1 cellular context compared by ENCODE assay signal in the genomic region with DNA sequence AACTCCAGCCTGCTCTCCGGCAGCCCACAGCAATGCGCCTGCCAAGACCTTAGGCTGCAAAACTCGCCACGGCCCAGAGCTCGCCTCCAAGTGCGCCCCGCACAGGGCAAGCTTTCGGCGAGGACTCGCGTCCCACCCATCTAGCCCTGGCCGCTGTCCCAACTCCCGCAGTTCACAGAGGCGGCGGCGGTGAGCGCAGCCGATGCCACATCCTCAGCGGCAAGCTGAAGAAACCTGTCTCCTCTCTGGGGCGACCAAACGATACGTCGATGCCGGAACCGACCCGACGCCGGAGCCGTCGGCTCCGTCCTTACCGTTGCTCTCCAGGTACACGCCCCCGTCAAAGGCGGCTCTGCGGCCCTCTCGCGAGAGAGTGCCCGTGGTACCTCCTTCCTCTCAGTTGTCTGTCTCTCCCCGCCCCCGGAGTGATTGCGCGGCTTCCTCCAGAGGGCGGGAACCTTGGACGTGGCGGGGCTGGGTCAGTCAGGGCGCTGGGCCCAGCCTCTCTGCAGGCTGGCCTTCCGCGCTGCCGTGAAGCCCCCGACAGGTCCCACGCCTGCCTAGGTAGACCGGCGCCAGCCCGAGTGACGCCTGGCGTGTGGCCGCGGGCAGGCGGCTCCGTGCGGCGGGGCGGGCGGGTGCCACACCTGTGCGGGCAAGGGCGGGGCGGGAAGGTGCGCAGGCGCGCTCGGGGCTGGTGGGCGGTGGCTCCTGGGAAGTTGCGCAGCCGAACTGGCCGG.
TF ChIP-seq lines count a peak whose summit lies in the region.

No MANE protein-coding gene starts in this region.

TF ChIP-seq in HepG2, 621 proteins besides CTCF, POLR2A, EP300 and RAD21 (continued from another document and continues in another):
- TF ChIP-seq, protein P1, sequence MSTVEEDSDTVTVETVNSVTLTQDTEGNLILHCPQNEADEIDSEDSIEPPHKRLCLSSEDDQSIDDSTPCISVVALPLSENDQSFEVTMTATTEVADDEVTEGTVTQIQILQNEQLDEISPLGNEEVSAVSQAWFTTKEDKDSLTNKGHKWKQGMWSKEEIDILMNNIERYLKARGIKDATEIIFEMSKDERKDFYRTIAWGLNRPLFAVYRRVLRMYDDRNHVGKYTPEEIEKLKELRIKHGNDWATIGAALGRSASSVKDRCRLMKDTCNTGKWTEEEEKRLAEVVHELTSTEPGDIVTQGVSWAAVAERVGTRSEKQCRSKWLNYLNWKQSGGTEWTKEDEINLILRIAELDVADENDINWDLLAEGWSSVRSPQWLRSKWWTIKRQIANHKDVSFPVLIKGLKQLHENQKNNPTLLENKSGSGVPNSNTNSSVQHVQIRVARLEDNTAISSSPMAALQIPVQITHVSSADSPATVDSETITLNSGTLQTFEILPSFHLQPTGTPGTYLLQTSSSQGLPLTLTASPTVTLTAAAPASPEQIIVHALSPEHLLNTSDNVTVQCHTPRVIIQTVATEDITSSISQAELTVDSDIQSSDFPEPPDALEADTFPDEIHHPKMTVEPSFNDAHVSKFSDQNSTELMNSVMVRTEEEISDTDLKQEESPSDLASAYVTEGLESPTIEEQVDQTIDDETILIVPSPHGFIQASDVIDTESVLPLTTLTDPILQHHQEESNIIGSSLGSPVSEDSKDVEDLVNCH (CRISPR knock-in tag; IDR thresholded peaks at IDR 0.05), result no peak; the same call in 1 of the 2 replicates
- TF ChIP-seq, protein P2, sequence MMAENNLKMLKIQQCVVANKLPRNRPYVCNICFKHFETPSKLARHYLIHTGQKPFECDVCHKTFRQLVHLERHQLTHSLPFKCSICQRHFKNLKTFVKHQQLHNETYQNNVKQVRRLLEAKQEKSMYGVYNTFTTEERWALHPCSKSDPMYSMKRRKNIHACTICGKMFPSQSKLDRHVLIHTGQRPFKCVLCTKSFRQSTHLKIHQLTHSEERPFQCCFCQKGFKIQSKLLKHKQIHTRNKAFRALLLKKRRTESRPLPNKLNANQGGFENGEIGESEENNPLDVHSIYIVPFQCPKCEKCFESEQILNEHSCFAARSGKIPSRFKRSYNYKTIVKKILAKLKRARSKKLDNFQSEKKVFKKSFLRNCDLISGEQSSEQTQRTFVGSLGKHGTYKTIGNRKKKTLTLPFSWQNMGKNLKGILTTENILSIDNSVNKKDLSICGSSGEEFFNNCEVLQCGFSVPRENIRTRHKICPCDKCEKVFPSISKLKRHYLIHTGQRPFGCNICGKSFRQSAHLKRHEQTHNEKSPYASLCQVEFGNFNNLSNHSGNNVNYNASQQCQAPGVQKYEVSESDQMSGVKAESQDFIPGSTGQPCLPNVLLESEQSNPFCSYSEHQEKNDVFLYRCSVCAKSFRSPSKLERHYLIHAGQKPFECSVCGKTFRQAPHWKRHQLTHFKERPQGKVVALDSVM (CRISPR knock-in tag; IDR thresholded peaks at IDR 0.05), result no peak
- TF ChIP-seq ZNF530 (CRISPR knock-in tag; IDR thresholded peaks at IDR 0.05; ENCODE audit: low read depth), result peak; percentile 40; the same call in 1 of the 2 replicates
- no peak for TF ChIP-seq ATF1 (CRISPR knock-in tag; IDR thresholded peaks at IDR 0.05)
- TF ChIP-seq HOXA3 (CRISPR knock-in tag; IDR thresholded peaks at IDR 0.05), result peak; percentile 67; the same call in 1 of the 2 replicates
- peak; percentile 91; the same call in 1 of the 2 replicates for TF ChIP-seq KLF12 (CRISPR knock-in tag; IDR thresholded peaks at IDR 0.05; ENCODE audit: borderline replicate concordance)
- TF ChIP-seq EZH2 (conservative IDR thresholded peaks at IDR 0.05; ENCODE audit: low read depth, low read length), result no peak
- no peak for TF ChIP-seq EHMT2 (IDR thresholded peaks at IDR 0.05; ENCODE audit: borderline replicate concordance, low read depth, low read length)
- no peak for TF ChIP-seq SRF (IDR thresholded peaks at IDR 0.05; ENCODE audit: low read depth, low read length)
- TF ChIP-seq TAF1 (CRISPR knock-in tag; IDR thresholded peaks at IDR 0.05), result peak; percentile 86
- TF ChIP-seq, protein P3, sequence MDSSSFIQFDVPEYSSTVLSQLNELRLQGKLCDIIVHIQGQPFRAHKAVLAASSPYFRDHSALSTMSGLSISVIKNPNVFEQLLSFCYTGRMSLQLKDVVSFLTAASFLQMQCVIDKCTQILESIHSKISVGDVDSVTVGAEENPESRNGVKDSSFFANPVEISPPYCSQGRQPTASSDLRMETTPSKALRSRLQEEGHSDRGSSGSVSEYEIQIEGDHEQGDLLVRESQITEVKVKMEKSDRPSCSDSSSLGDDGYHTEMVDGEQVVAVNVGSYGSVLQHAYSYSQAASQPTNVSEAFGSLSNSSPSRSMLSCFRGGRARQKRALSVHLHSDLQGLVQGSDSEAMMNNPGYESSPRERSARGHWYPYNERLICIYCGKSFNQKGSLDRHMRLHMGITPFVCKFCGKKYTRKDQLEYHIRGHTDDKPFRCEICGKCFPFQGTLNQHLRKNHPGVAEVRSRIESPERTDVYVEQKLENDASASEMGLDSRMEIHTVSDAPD (CRISPR knock-in tag; IDR thresholded peaks at IDR 0.05), result 0 out of 2 replicates have a peak, but pooled peaks have one; percentile 53
- TF ChIP-seq ZNF234 (CRISPR knock-in tag; conservative IDR thresholded peaks at IDR 0.05), result 0 out of 2 replicates have a peak, but pooled peaks have one; percentile 24
- no peak for TF ChIP-seq TP53 (CRISPR knock-in tag; conservative IDR thresholded peaks at IDR 0.05)
- no peak for TF ChIP-seq ZNF253 (CRISPR knock-in tag; IDR thresholded peaks at IDR 0.05; ENCODE audit: borderline replicate concordance)
- peak; percentile 61 for TF ChIP-seq ELF1 (CRISPR knock-in tag; IDR thresholded peaks at IDR 0.05)
- TF ChIP-seq ZNF121 (CRISPR knock-in tag; IDR thresholded peaks at IDR 0.05), result peak; percentile 68
- TF ChIP-seq MEF2D (CRISPR knock-in tag; IDR thresholded peaks at IDR 0.05), result peak; percentile 57; the same call in 1 of the 2 replicates
- TF ChIP-seq YY1 (IDR thresholded peaks at IDR 0.05; ENCODE audit: insufficient read depth, insufficient replicate concordance, low read depth, low read length), result peak; percentile 70
- TF ChIP-seq ZNF562 (CRISPR knock-in tag; IDR thresholded peaks at IDR 0.05; ENCODE audit: borderline replicate concordance), result no peak
- no peak for TF ChIP-seq MBD4 (IDR thresholded peaks at IDR 0.05; ENCODE audit: borderline replicate concordance, low read length)
- TF ChIP-seq TOPORS (CRISPR knock-in tag; IDR thresholded peaks at IDR 0.05), result peak; percentile 81
- TF ChIP-seq HNRNPUL1 (IDR thresholded peaks at IDR 0.05; ENCODE audit: low read depth, low read length), result no peak
- TF ChIP-seq, protein P4, sequence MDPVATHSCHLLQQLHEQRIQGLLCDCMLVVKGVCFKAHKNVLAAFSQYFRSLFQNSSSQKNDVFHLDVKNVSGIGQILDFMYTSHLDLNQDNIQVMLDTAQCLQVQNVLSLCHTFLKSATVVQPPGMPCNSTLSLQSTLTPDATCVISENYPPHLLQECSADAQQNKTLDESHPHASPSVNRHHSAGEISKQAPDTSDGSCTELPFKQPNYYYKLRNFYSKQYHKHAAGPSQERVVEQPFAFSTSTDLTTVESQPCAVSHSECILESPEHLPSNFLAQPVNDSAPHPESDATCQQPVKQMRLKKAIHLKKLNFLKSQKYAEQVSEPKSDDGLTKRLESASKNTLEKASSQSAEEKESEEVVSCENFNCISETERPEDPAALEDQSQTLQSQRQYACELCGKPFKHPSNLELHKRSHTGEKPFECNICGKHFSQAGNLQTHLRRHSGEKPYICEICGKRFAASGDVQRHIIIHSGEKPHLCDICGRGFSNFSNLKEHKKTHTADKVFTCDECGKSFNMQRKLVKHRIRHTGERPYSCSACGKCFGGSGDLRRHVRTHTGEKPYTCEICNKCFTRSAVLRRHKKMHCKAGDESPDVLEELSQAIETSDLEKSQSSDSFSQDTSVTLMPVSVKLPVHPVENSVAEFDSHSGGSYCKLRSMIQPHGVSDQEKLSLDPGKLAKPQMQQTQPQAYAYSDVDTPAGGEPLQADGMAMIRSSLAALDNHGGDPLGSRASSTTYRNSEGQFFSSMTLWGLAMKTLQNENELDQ (CRISPR knock-in tag; IDR thresholded peaks at IDR 0.05; ENCODE audit: borderline replicate concordance), result no peak
- TF ChIP-seq, protein P5, sequence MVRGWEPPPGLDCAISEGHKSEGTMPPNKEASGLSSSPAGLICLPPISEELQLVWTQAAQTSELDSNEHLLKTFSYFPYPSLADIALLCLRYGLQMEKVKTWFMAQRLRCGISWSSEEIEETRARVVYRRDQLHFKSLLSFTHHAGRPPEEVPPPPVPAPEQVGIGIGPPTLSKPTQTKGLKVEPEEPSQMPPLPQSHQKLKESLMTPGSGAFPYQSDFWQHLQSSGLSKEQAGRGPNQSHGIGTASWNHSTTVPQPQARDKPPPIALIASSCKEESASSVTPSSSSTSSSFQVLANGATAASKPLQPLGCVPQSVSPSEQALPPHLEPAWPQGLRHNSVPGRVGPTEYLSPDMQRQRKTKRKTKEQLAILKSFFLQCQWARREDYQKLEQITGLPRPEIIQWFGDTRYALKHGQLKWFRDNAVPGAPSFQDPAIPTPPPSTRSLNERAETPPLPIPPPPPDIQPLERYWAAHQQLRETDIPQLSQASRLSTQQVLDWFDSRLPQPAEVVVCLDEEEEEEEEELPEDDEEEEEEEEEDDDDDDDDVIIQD (CRISPR knock-in tag; IDR thresholded peaks at IDR 0.05; ENCODE audit: low read depth), result no peak; the same call in 1 of the 2 replicates
- peak; percentile 96 for TF ChIP-seq NRL (CRISPR knock-in tag; IDR thresholded peaks at IDR 0.05; ENCODE audit: borderline replicate concordance)
- TF ChIP-seq KLF15 (CRISPR knock-in tag; IDR thresholded peaks at IDR 0.05; ENCODE audit: borderline replicate concordance), result peak; percentile 68; the same call in 1 of the 2 replicates
- TF ChIP-seq, protein P6, sequence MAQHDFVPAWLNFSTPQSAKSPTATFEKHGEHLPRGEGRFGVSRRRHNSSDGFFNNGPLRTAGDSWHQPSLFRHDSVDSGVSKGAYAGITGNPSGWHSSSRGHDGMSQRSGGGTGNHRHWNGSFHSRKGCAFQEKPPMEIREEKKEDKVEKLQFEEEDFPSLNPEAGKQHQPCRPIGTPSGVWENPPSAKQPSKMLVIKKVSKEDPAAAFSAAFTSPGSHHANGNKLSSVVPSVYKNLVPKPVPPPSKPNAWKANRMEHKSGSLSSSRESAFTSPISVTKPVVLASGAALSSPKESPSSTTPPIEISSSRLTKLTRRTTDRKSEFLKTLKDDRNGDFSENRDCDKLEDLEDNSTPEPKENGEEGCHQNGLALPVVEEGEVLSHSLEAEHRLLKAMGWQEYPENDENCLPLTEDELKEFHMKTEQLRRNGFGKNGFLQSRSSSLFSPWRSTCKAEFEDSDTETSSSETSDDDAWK (CRISPR knock-in tag; IDR thresholded peaks at IDR 0.05), result no peak
- no peak for TF ChIP-seq ZSCAN22 (CRISPR knock-in tag; IDR thresholded peaks at IDR 0.05)
- TF ChIP-seq, protein P7, sequence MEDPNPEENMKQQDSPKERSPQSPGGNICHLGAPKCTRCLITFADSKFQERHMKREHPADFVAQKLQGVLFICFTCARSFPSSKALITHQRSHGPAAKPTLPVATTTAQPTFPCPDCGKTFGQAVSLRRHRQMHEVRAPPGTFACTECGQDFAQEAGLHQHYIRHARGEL (CRISPR knock-in tag; IDR thresholded peaks at IDR 0.05), result no peak
- TF ChIP-seq, protein P8, sequence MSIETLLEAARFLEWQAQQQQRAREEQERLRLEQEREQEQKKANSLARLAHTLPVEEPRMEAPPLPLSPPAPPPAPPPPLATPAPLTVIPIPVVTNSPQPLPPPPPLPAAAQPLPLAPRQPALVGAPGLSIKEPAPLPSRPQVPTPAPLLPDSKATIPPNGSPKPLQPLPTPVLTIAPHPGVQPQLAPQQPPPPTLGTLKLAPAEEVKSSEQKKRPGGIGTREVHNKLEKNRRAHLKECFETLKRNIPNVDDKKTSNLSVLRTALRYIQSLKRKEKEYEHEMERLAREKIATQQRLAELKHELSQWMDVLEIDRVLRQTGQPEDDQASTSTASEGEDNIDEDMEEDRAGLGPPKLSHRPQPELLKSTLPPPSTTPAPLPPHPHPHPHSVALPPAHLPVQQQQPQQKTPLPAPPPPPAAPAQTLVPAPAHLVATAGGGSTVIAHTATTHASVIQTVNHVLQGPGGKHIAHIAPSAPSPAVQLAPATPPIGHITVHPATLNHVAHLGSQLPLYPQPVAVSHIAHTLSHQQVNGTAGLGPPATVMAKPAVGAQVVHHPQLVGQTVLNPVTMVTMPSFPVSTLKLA (IDR thresholded peaks at IDR 0.05), result no peak
- TF ChIP-seq PCBP2 (optimal IDR thresholded peaks at IDR 0.05; ENCODE audit: low read depth, low read length, poor library complexity, severe bottlenecking), result no peak
- TF ChIP-seq MLLT10 (CRISPR knock-in tag; IDR thresholded peaks at IDR 0.05), result no peak
- TF ChIP-seq, protein P9, sequence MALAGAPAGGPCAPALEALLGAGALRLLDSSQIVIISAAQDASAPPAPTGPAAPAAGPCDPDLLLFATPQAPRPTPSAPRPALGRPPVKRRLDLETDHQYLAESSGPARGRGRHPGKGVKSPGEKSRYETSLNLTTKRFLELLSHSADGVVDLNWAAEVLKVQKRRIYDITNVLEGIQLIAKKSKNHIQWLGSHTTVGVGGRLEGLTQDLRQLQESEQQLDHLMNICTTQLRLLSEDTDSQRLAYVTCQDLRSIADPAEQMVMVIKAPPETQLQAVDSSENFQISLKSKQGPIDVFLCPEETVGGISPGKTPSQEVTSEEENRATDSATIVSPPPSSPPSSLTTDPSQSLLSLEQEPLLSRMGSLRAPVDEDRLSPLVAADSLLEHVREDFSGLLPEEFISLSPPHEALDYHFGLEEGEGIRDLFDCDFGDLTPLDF (CRISPR knock-in tag; IDR thresholded peaks at IDR 0.05), result peak; percentile 92
- TF ChIP-seq MAFG (CRISPR knock-in tag; IDR thresholded peaks at IDR 0.05), result no peak
- TF ChIP-seq ZNF570 (CRISPR knock-in tag; IDR thresholded peaks at IDR 0.05; ENCODE audit: borderline replicate concordance), result 0 out of 2 replicates have a peak, but pooled peaks have one; percentile 62
- TF ChIP-seq, protein P10, sequence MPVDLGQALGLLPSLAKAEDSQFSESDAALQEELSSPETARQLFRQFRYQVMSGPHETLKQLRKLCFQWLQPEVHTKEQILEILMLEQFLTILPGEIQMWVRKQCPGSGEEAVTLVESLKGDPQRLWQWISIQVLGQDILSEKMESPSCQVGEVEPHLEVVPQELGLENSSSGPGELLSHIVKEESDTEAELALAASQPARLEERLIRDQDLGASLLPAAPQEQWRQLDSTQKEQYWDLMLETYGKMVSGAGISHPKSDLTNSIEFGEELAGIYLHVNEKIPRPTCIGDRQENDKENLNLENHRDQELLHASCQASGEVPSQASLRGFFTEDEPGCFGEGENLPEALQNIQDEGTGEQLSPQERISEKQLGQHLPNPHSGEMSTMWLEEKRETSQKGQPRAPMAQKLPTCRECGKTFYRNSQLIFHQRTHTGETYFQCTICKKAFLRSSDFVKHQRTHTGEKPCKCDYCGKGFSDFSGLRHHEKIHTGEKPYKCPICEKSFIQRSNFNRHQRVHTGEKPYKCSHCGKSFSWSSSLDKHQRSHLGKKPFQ (CRISPR knock-in tag; IDR thresholded peaks at IDR 0.05; ENCODE audit: insufficient replicate concordance), result no peak
- no peak for TF ChIP-seq RFX3 (CRISPR knock-in tag; IDR thresholded peaks at IDR 0.05)
- TF ChIP-seq DNMT3B (CRISPR knock-in tag; conservative IDR thresholded peaks at IDR 0.05), result no peak; the same call in 1 of the 2 replicates
- TF ChIP-seq ZNF432 (CRISPR knock-in tag; IDR thresholded peaks at IDR 0.05; ENCODE audit: borderline replicate concordance), result no peak; the same call in 1 of the 2 replicates
- TF ChIP-seq DNMT1 (CRISPR knock-in tag; IDR thresholded peaks at IDR 0.05), result no peak
- no peak for TF ChIP-seq WIZ (CRISPR knock-in tag; IDR thresholded peaks at IDR 0.05)
- TF ChIP-seq, protein P11, sequence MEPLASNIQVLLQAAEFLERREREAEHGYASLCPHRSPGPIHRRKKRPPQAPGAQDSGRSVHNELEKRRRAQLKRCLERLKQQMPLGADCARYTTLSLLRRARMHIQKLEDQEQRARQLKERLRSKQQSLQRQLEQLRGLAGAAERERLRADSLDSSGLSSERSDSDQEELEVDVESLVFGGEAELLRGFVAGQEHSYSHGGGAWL (CRISPR knock-in tag; IDR thresholded peaks at IDR 0.05), result peak; percentile 78; the same call in 1 of the 2 replicates
